ENCODE assay signal across 8 cellular contexts in genomic region chr1:121238384-121238783, GRCh38. TPM values are rescaled to one million over a fixed set of nuclear protein-coding genes. Genes with fewer than 3 reads are reported as not detected.
DNase-seq lines count a peak whose midpoint lies in the region; ATAC-seq lines count a peak whose summit lies in the region.
"Not testable (repeated sequence)": the region's sequence is repeated elsewhere in the genome, so short reads cannot be mapped to it uniquely, and the experiment has no call there.

No MANE protein-coding gene starts in this region.

- not testable (repeated sequence) for H3K4me1 Mint-ChIP-seq in activated naive CD8-positive, alpha-beta T cell treated with anti-CD3 and anti-CD28 coated beads for 36 hours; stimulated activated naive B cell treated with anti-CD40 and anti-IgM and Interleukin-4, amounts not matched to agents 10 μg/mL and 1 μg/mL and 100 μg/mL, for 72 hours

- H3K36me3 Mint-ChIP-seq in activated naive CD8-positive, alpha-beta T cell treated with anti-CD3 and anti-CD28 coated beads for 36 hours; stimulated activated naive B cell treated with anti-CD40 and anti-IgM and Interleukin-4, amounts not matched to agents 10 μg/mL and 1 μg/mL and 100 μg/mL, for 72 hours: not testable (repeated sequence)

- H3K9me3 Mint-ChIP-seq in activated naive CD8-positive, alpha-beta T cell treated with anti-CD3 and anti-CD28 coated beads for 36 hours; stimulated activated naive B cell treated with anti-CD40 and anti-IgM and Interleukin-4, amounts not matched to agents 10 μg/mL and 1 μg/mL and 100 μg/mL, for 72 hours: not testable (repeated sequence)

- H3K27ac Mint-ChIP-seq in activated naive CD8-positive, alpha-beta T cell treated with anti-CD3 and anti-CD28 coated beads for 36 hours; stimulated activated naive B cell treated with anti-CD40 and anti-IgM and Interleukin-4, amounts not matched to agents 10 μg/mL and 1 μg/mL and 100 μg/mL, for 72 hours: not testable (repeated sequence)

- ATAC-seq in GM18517 (IDR thresholded peaks at IDR 0.05; ENCODE audit: unreplicated experiment) (peak; percentile 98), GM19372 (IDR thresholded peaks at IDR 0.05; ENCODE audit: low read depth, unreplicated experiment) (peak; percentile 87), GM21529 (IDR thresholded peaks at IDR 0.05; ENCODE audit: unreplicated experiment) (peak; percentile 92), HG02870 (IDR thresholded peaks at IDR 0.05; ENCODE audit: unreplicated experiment) (peak; percentile 90), HG03159 (IDR thresholded peaks at IDR 0.05; ENCODE audit: unreplicated experiment) (peak; percentile 92), HG03575 (IDR thresholded peaks at IDR 0.05; ENCODE audit: extremely low read depth, insufficient number of reproducible peaks, low FRiP score, unreplicated experiment) (peak; percentile 94)
- peak; percentile 92 to 94 for ATAC-seq in stimulated activated naive B cell treated with anti-CD40 and anti-IgM and Interleukin-4, amounts not matched to agents 10 μg/mL and 1 μg/mL and 100 μg/mL, for 72 hours (replicated peaks)

- peak; percentile 5 for DNase-seq in activated naive CD8-positive, alpha-beta T cell treated with anti-CD3 and anti-CD28 coated beads for 36 hours
- not testable (repeated sequence) for DNase-seq in stimulated activated naive B cell treated with anti-CD40 and anti-IgM and Interleukin-4, amounts not matched to agents 10 μg/mL and 1 μg/mL and 100 μg/mL, for 72 hours

- not testable (repeated sequence) for H3K27me3 Mint-ChIP-seq in activated naive CD8-positive, alpha-beta T cell treated with anti-CD3 and anti-CD28 coated beads for 36 hours; stimulated activated naive B cell treated with anti-CD40 and anti-IgM and Interleukin-4, amounts not matched to agents 10 μg/mL and 1 μg/mL and 100 μg/mL, for 72 hours

- not testable (repeated sequence) for H3K4me3 Mint-ChIP-seq in activated naive CD8-positive, alpha-beta T cell treated with anti-CD3 and anti-CD28 coated beads for 36 hours; stimulated activated naive B cell treated with anti-CD40 and anti-IgM and Interleukin-4, amounts not matched to agents 10 μg/mL and 1 μg/mL and 100 μg/mL, for 72 hours

RNA-seq across cellular contexts. Expression of gene SRGAP2C, which starts 53.6 kb away (rescaled TPM):
- 10 to 100 TPM; 14.6 to 19.1 TPM for total RNA-seq in activated naive CD8-positive, alpha-beta T cell treated with anti-CD3 and anti-CD28 coated beads for 36 hours

RNA-seq across cellular contexts. Expression of gene FAM72B, which starts 54.2 kb away (rescaled TPM):
- 10 to 100 TPM; 24.6 to 26.9 TPM for total RNA-seq in activated naive CD8-positive, alpha-beta T cell treated with anti-CD3 and anti-CD28 coated beads for 36 hours
